Comparison of ENCODE assay signal across 33 cellular contexts in genomic region chr2:194696690-194697089, GRCh38.
"Had no signal": no experiment of that assay in that cellular context is flagged by ENCODE, and none has a peak within 500 bp of the region (broad histone marks: within the 10 kb centered on the region; RNA-seq: fewer than 3 reads in every experiment).

No MANE protein-coding gene starts in this region.

- ATAC-seq: activated CD4-positive, alpha-beta T cell treated with anti-CD3 and anti-CD28 coated beads for 36 hours; activated CD8-positive, alpha-beta memory T cell treated with anti-CD3 and anti-CD28 coated beads, Interleukin-2, amount 10 ng/mL, durations not matched to agents 7 days and 5 days; activated CD8-positive, alpha-beta T cell treated with anti-CD3 and anti-CD28 coated beads, Interleukin-2, amount 10 ng/mL, durations not matched to agents 7 days and 5 days; activated naive CD8-positive, alpha-beta T cell treated with anti-CD3 and anti-CD28 coated beads, Interleukin-2, amount 50 U/mL, for 24 hours; body of pancreas; effector memory CD8-positive, alpha-beta T cell; foreskin keratinocyte; gastrocnemius medialis; heart left ventricle had no signal

- DNase-seq: activated CD4-positive, alpha-beta memory T cell treated with anti-CD3 and anti-CD28 coated beads for 36 hours; activated CD4-positive, alpha-beta T cell treated with anti-CD3 and anti-CD28 coated beads for 36 hours; activated CD4-positive, alpha-beta T cell treated with anti-CD3 and anti-CD28 coated beads, Interleukin-2, amount 10 ng/mL, durations not matched to agents 24 days and 14 days; activated CD4-positive, CD25-positive, alpha-beta regulatory T cell; activated CD4-positive, CD25-positive, alpha-beta regulatory T cell treated with anti-CD3 and anti-CD28 coated beads, Interleukin-2, amount 50 U/mL, for 72 hours; activated CD8-positive, alpha-beta memory T cell treated with anti-CD3 and anti-CD28 coated beads, Interleukin-2, amount 10 ng/mL, durations not matched to agents 7 days and 5 days; activated CD8-positive, alpha-beta memory T cell treated with anti-CD3 and anti-CD28 coated beads, Interleukin-2, amount 50 U/mL, for 4 hours; activated CD8-positive, alpha-beta T cell treated with anti-CD3 and anti-CD28 coated beads, Interleukin-2, amount 10 ng/mL, durations not matched to agents 7 days and 5 days; activated effector memory CD4-positive, alpha-beta T cell treated with anti-CD3 and anti-CD28 coated beads, Interleukin-2, amount 50 U/mL, for 16 hours; activated naive CD4-positive, alpha-beta T cell treated with anti-CD3 and anti-CD28 coated beads for 36 hours; activated naive CD8-positive, alpha-beta T cell treated with anti-CD3 and anti-CD28 coated beads for 36 hours; activated naive CD8-positive, alpha-beta T cell treated with anti-CD3 and anti-CD28 coated beads, Interleukin-2, amount 50 U/mL, for 24 hours; activated T-cell treated with anti-CD3 and anti-CD28 coated beads, Interleukin-2, amount 50 U/mL, for 1 hour; activated T-cell treated with anti-CD3 and anti-CD28 coated beads, Interleukin-2, amount 50 U/mL, for 48 hours; adrenal gland; amygdala; aorta; body of pancreas; caudate nucleus; cortex of kidney; dermis blood vessel endothelial cell; effector CD4-positive, alpha-beta T cell; effector memory CD8-positive, alpha-beta T cell; erythroblast; foreskin keratinocyte; gastrocnemius medialis; glutamatergic neuron; heart left ventricle; T-helper 2 cell had no signal

- H3K36me3 Mint-ChIP-seq: activated CD4-positive, alpha-beta memory T cell treated with anti-CD3 and anti-CD28 coated beads for 36 hours; activated CD8-positive, alpha-beta memory T cell treated with anti-CD3 and anti-CD28 coated beads, Interleukin-2, amount 10 ng/mL, durations not matched to agents 7 days and 5 days; activated naive CD4-positive, alpha-beta T cell treated with anti-CD3 and anti-CD28 coated beads, Interleukin-2, amount 50 U/mL, for 24 hours; activated naive CD8-positive, alpha-beta T cell treated with anti-CD3 and anti-CD28 coated beads for 36 hours had no signal

- H3K9me3 Mint-ChIP-seq: activated CD4-positive, alpha-beta T cell treated with anti-CD3 and anti-CD28 coated beads, Interleukin-2, amount 10 ng/mL, durations not matched to agents 24 days and 14 days; activated naive CD4-positive, alpha-beta T cell treated with anti-CD3 and anti-CD28 coated beads, Interleukin-2, amount 50 U/mL, for 24 hours; activated naive CD8-positive, alpha-beta T cell treated with anti-CD3 and anti-CD28 coated beads for 36 hours; activated naive CD8-positive, alpha-beta T cell treated with anti-CD3 and anti-CD28 coated beads, Interleukin-2, amount 50 U/mL, for 24 hours had no signal

- H3K27ac Mint-ChIP-seq: activated CD4-positive, alpha-beta memory T cell treated with anti-CD3 and anti-CD28 coated beads for 36 hours; activated CD4-positive, alpha-beta T cell treated with anti-CD3 and anti-CD28 coated beads for 36 hours; activated CD4-positive, alpha-beta T cell treated with anti-CD3 and anti-CD28 coated beads, Interleukin-2, amount 10 ng/mL, durations not matched to agents 24 days and 14 days; activated CD8-positive, alpha-beta memory T cell treated with anti-CD3 and anti-CD28 coated beads, Interleukin-2, amount 10 ng/mL, durations not matched to agents 7 days and 5 days; activated CD8-positive, alpha-beta T cell treated with anti-CD3 and anti-CD28 coated beads, Interleukin-2, amount 10 ng/mL, durations not matched to agents 7 days and 5 days; activated naive CD4-positive, alpha-beta T cell treated with anti-CD3 and anti-CD28 coated beads for 36 hours; activated naive CD4-positive, alpha-beta T cell treated with anti-CD3 and anti-CD28 coated beads, Interleukin-2, amount 50 U/mL, for 24 hours; activated naive CD8-positive, alpha-beta T cell treated with anti-CD3 and anti-CD28 coated beads for 36 hours; activated naive CD8-positive, alpha-beta T cell treated with anti-CD3 and anti-CD28 coated beads, Interleukin-2, amount 50 U/mL, for 24 hours; activated T-helper 1 cell treated with anti-CD3 and anti-CD28 coated beads, Interleukin-12 subunit alpha, Interleukin-12 subunit beta, Interleukin-2, Interleukin-4 antibody, amounts not matched to agents 30 ng/mL and 10 ng/mL and 1 ng/mL, durations not matched to agents 14 hours and 24 hours and 36 hours; activated T-helper 2 cell treated with anti-CD3 and anti-CD28 coated beads, Interferon-gamma antibody, Interleukin-2, Interleukin-4, amounts not matched to agents 10 μg/mL and 5 μg/mL and 100 μg/mL, durations not matched to agents 14 hours and 24 hours and 36 hours; effector memory CD8-positive, alpha-beta T cell had no signal

- H3K4me1 Mint-ChIP-seq: activated CD4-positive, alpha-beta T cell treated with anti-CD3 and anti-CD28 coated beads for 36 hours; activated CD4-positive, alpha-beta T cell treated with anti-CD3 and anti-CD28 coated beads, Interleukin-2, amount 10 ng/mL, durations not matched to agents 24 days and 14 days; activated CD8-positive, alpha-beta memory T cell treated with anti-CD3 and anti-CD28 coated beads, Interleukin-2, amount 10 ng/mL, durations not matched to agents 7 days and 5 days; activated naive CD4-positive, alpha-beta T cell treated with anti-CD3 and anti-CD28 coated beads, Interleukin-2, amount 50 U/mL, for 24 hours; activated naive CD8-positive, alpha-beta T cell treated with anti-CD3 and anti-CD28 coated beads for 36 hours; activated naive CD8-positive, alpha-beta T cell treated with anti-CD3 and anti-CD28 coated beads, Interleukin-2, amount 50 U/mL, for 24 hours had no signal

- H3K4me3 Mint-ChIP-seq: activated CD4-positive, alpha-beta memory T cell treated with anti-CD3 and anti-CD28 coated beads for 36 hours; activated CD4-positive, alpha-beta T cell treated with anti-CD3 and anti-CD28 coated beads for 36 hours; activated CD4-positive, alpha-beta T cell treated with anti-CD3 and anti-CD28 coated beads, Interleukin-2, amount 10 ng/mL, durations not matched to agents 24 days and 14 days; activated CD8-positive, alpha-beta memory T cell treated with anti-CD3 and anti-CD28 coated beads, Interleukin-2, amount 10 ng/mL, durations not matched to agents 7 days and 5 days; activated CD8-positive, alpha-beta T cell treated with anti-CD3 and anti-CD28 coated beads, Interleukin-2, amount 10 ng/mL, durations not matched to agents 7 days and 5 days; activated naive CD4-positive, alpha-beta T cell treated with anti-CD3 and anti-CD28 coated beads for 36 hours; activated naive CD4-positive, alpha-beta T cell treated with anti-CD3 and anti-CD28 coated beads, Interleukin-2, amount 50 U/mL, for 24 hours; activated naive CD8-positive, alpha-beta T cell treated with anti-CD3 and anti-CD28 coated beads for 36 hours; activated naive CD8-positive, alpha-beta T cell treated with anti-CD3 and anti-CD28 coated beads, Interleukin-2, amount 50 U/mL, for 24 hours; activated T-helper 1 cell treated with anti-CD3 and anti-CD28 coated beads, Interleukin-12 subunit alpha, Interleukin-12 subunit beta, Interleukin-2, Interleukin-4 antibody, amounts not matched to agents 30 ng/mL and 10 ng/mL and 1 ng/mL, durations not matched to agents 14 hours and 24 hours and 36 hours; effector memory CD8-positive, alpha-beta T cell had no signal

- H3K4me3 ChIP-seq: adrenal gland, body of pancreas, esophagus muscularis mucosa, gastrocnemius medialis, heart left ventricle had no signal

- H3K27me3 Mint-ChIP-seq: activated CD4-positive, alpha-beta T cell treated with anti-CD3 and anti-CD28 coated beads, Interleukin-2, amount 10 ng/mL, durations not matched to agents 24 days and 14 days; activated CD8-positive, alpha-beta memory T cell treated with anti-CD3 and anti-CD28 coated beads, Interleukin-2, amount 10 ng/mL, durations not matched to agents 7 days and 5 days; activated naive CD4-positive, alpha-beta T cell treated with anti-CD3 and anti-CD28 coated beads, Interleukin-2, amount 50 U/mL, for 24 hours; activated naive CD8-positive, alpha-beta T cell treated with anti-CD3 and anti-CD28 coated beads for 36 hours; activated naive CD8-positive, alpha-beta T cell treated with anti-CD3 and anti-CD28 coated beads, Interleukin-2, amount 50 U/mL, for 24 hours; effector memory CD8-positive, alpha-beta T cell had no signal
